ENCODE assay signal across 9 cellular contexts in genomic region chr5:32916648-32917047, GRCh38.
DNase-seq lines count a peak whose midpoint lies in the region; ATAC-seq and TF ChIP-seq lines count a peak whose summit lies in the region.
"Had no signal": no experiment of that assay in that cellular context is flagged by ENCODE, and none has a peak within 500 bp of the region (broad histone marks: within the 10 kb centered on the region; RNA-seq: fewer than 3 reads in every experiment).

No MANE protein-coding gene starts in this region.

- H3K36me3 ChIP-seq in esophagus squamous epithelium (no peaks in the 10 kb centered on the region), psoas muscle (ENCODE audit: insufficient read depth in 1 of 2, low read depth in 1 of 2) (no peaks in the 10 kb centered on the region)

- no peak for ATAC-seq in psoas muscle
- no peak for ATAC-seq in activated naive CD4-positive, alpha-beta T cell treated with anti-CD3 and anti-CD28 coated beads, Interleukin-2, amount 50 U/mL, for 72 hours

- H3K9me3 ChIP-seq in esophagus squamous epithelium (no peaks in the 10 kb centered on the region), psoas muscle (no peaks in the 10 kb centered on the region)

- H3K9me3 Mint-ChIP-seq in activated naive CD4-positive, alpha-beta T cell treated with anti-CD3 and anti-CD28 coated beads, Interleukin-2, amount 50 U/mL, for 72 hours = no peaks in the 10 kb centered on the region

- TF ChIP-seq CTCF in esophagus squamous epithelium (IDR thresholded peaks at IDR 0.05) (peak in 5 of 6 experiments; percentile 41 to 80 (median 59)), psoas muscle (IDR thresholded peaks at IDR 0.05) (peak; percentile 31)

- no peak overlapping the region for H3K27ac Mint-ChIP-seq in activated naive CD4-positive, alpha-beta T cell treated with anti-CD3 and anti-CD28 coated beads, Interleukin-2, amount 50 U/mL, for 72 hours
- H3K27ac Mint-ChIP-seq: B cell had no signal

- DNase-seq in DMS53 (lab: John Stamatoyannopoulos, UW) (peak; percentile 7), DMS53 treated with DMSO at 0.1 percent for 48 hours (lab: John Stamatoyannopoulos, UW; ENCODE audit: unreplicated experiment) (no peak), NCI-H226 (peak; percentile 23), esophagus squamous epithelium (lab: John Stamatoyannopoulos, UW) (no peak), psoas muscle (no peak), NCI-H1092 treated with DMSO at 0.1 percent for 48 hours (lab: John Stamatoyannopoulos, UW) (no peak), COLO668 (lab: John Stamatoyannopoulos, UW; ENCODE audit: unreplicated experiment) (no peak)
- DNase-seq in activated naive CD4-positive, alpha-beta T cell treated with anti-CD3 and anti-CD28 coated beads, Interleukin-2, amount 50 U/mL, for 72 hours (ENCODE audit: low spot score in 2 of 2) = no peak

- H3K27ac ChIP-seq in esophagus squamous epithelium (no peak overlapping the region), psoas muscle (no peak overlapping the region)

- H3K4me1 ChIP-seq in esophagus squamous epithelium (no peaks in the 10 kb centered on the region), psoas muscle (no peaks in the 10 kb centered on the region)

- H3K36me3 Mint-ChIP-seq in activated naive CD4-positive, alpha-beta T cell treated with anti-CD3 and anti-CD28 coated beads, Interleukin-2, amount 50 U/mL, for 72 hours = no peaks in the 10 kb centered on the region

- TF ChIP-seq POLR2A in esophagus squamous epithelium (IDR thresholded peaks at IDR 0.05) = no peak

- no peaks in the 10 kb centered on the region for H3K27me3 ChIP-seq in esophagus squamous epithelium
- no peaks in the 10 kb centered on the region for H3K27me3 ChIP-seq in psoas muscle (ENCODE audit: insufficient read depth in 3 of 3, low read length in 2 of 3)

- H3K4me3 ChIP-seq in esophagus squamous epithelium = no peak overlapping the region
- no peak overlapping the region for H3K4me3 ChIP-seq in psoas muscle

- intact Hi-C loops in esophagus squamous epithelium (cut with DNase I) = loop anchor here (10.0 kb wide), 1 partner anchor 212 kb away; no protein-coding TSS in a partner anchor
- intact Hi-C loops in psoas muscle (cut with DNase I) = no loop called here

- 11 to 26% methylated on average over 1 of the region's 1 CpG for WGBS in esophagus squamous epithelium, 2 donors
- 52 to 69% (median 62%) methylated on average over 1 of the region's 1 CpG for WGBS in psoas muscle, 3 donors

Comparison
In these comparisons a context has a peak if more than half of its experiments do, and no peak if none do; other contexts are left out.
1. DNase-seq: peak in DMS53 (single experiment) and NCI-H226 (single experiment); none in DMS53 treated with DMSO at 0.1 percent for 48 hours (single experiment), esophagus squamous epithelium (single experiment), psoas muscle (0 of 2), NCI-H1092 treated with DMSO at 0.1 percent for 48 hours (single experiment), activated naive CD4-positive, alpha-beta T cell treated with anti-CD3 and anti-CD28 coated beads, Interleukin-2, amount 50 U/mL, for 72 hours (0 of 2) and COLO668 (single experiment).